In genomic region chr16:89711601-89712475, GRCh38 we compare ENCODE assay signal across 8 cellular contexts. TPM values are rescaled to one million over a fixed set of nuclear protein-coding genes. Genes with fewer than 3 reads are reported as not detected.
A peak's percentile ranks its signal among the peaks of the same experiment; 100 is the strongest.
DNase-seq lines count a peak whose midpoint lies in the region; ATAC-seq and TF ChIP-seq lines count a peak whose summit lies in the region.

No MANE protein-coding gene starts in this region.

- peak overlapping the region in 1 of 9 donors; percentile 29 for H3K27ac Mint-ChIP-seq in naive thymus-derived CD4-positive, alpha-beta T cell

- peak overlapping the region in 9 of 10 donors; percentile 42 to 78 (median 70) for H3K4me3 Mint-ChIP-seq in naive thymus-derived CD4-positive, alpha-beta T cell

- H3K4me1 ChIP-seq in effector memory CD4-positive, alpha-beta T cell (ENCODE audit: control insufficient read depth, insufficient read depth, low read length, poor library complexity, severe bottlenecking): peaks cover 11% of the 10 kb centered on the region
- peaks cover 0 to 7% of the 10 kb centered on the region in 2 donors for H3K4me1 ChIP-seq in naive thymus-derived CD4-positive, alpha-beta T cell (ENCODE audit: control insufficient read depth in 2 of 2, insufficient read depth in 2 of 2, low read length in 2 of 2)
- peaks cover 9 to 16% (median 12%) of the 10 kb centered on the region in 4 donors for H3K4me1 ChIP-seq in upper lobe of left lung

- no peaks in the 10 kb centered on the region for H3K9me3 ChIP-seq in effector memory CD4-positive, alpha-beta T cell (ENCODE audit: control insufficient read depth, low read length)
- no peaks in the 10 kb centered on the region for H3K9me3 ChIP-seq in naive thymus-derived CD4-positive, alpha-beta T cell (ENCODE audit: control insufficient read depth in 2 of 3, low read length in 3 of 3)
- H3K9me3 ChIP-seq in upper lobe of left lung: no peaks in the 10 kb centered on the region

- intact Hi-C loops in naive thymus-derived CD4-positive, alpha-beta T cell (cut with micrococcal nuclease): loop anchor here (1.0 kb wide), 2 partner anchors 9 to 10 kb away; partner anchors contain the start of gene ZNF276 (in 2 of the 2)

- TF ChIP-seq CTCF in upper lobe of left lung (IDR thresholded peaks at IDR 0.05): no peak

- H3K4me1 Mint-ChIP-seq in naive thymus-derived CD4-positive, alpha-beta T cell: peaks cover 0 to 7% (median 3%) of the 10 kb centered on the region in 7 donors

- 6 to 13% methylated on average over 6 to 26 of the region's 60 CpGs for WGBS in upper lobe of left lung, 2 donors

- H3K27me3 Mint-ChIP-seq in naive thymus-derived CD4-positive, alpha-beta T cell: no peaks in the 10 kb centered on the region

- no peaks in the 10 kb centered on the region for H3K9me3 Mint-ChIP-seq in naive thymus-derived CD4-positive, alpha-beta T cell

- DNase-seq in SIG-M5 treated with dmso at 0.1 percent for 504 hours (lab: John Stamatoyannopoulos, UW; ENCODE audit: unreplicated experiment): peak; percentile 60
- DNase-seq in SIG-M5 (lab: John Stamatoyannopoulos, UW): no peak
- DNase-seq in NCI-H1048 (lab: John Stamatoyannopoulos, UW): peak; percentile 17
- DNase-seq in activated CD4-positive, alpha-beta T cell treated with anti-CD3 and anti-CD28 coated beads, Interleukin-2, amount 50 U/mL, for 1 hour: peak; percentile 73
- peak; percentile 47 to 65 (median 61) for DNase-seq in effector memory CD4-positive, alpha-beta T cell
- peak; percentile 48 to 86 (median 62) for DNase-seq in naive thymus-derived CD4-positive, alpha-beta T cell
- DNase-seq in upper lobe of left lung: peak; percentile 40 to 91

- no peak for TF ChIP-seq EP300 in upper lobe of left lung (IDR thresholded peaks at IDR 0.05)

- H3K4me3 ChIP-seq in effector memory CD4-positive, alpha-beta T cell (ENCODE audit: insufficient read depth, low read depth, low read length, poor library complexity, severe bottlenecking): peak overlapping the region; percentile 55
- H3K4me3 ChIP-seq in naive thymus-derived CD4-positive, alpha-beta T cell (ENCODE audit: low read length): peak overlapping the region; percentile 47
- peak overlapping the region in 3 of 4 donors; percentile 32 to 49 (median 37) for H3K4me3 ChIP-seq in upper lobe of left lung

- CTCF ChIA-PET in naive thymus-derived CD4-positive, alpha-beta T cell (lab: Charles Lee): no interaction called here

- H3K27me3 ChIP-seq in effector memory CD4-positive, alpha-beta T cell (replicated peaks; ENCODE audit: control insufficient read depth, insufficient read depth, low read length, poor library complexity, severe bottlenecking): no peaks in the 10 kb centered on the region
- H3K27me3 ChIP-seq in naive thymus-derived CD4-positive, alpha-beta T cell (ENCODE audit: control insufficient read depth in 2 of 2, insufficient read depth in 2 of 2, low read length in 2 of 2): no peaks in the 10 kb centered on the region
- peaks cover 0 to 7% (median 1%) of the 10 kb centered on the region in 4 donors for H3K27me3 ChIP-seq in upper lobe of left lung

- no peak for TF ChIP-seq POLR2A in upper lobe of left lung (IDR thresholded peaks at IDR 0.05)

- no peak overlapping the region for H3K27ac ChIP-seq in effector memory CD4-positive, alpha-beta T cell (ENCODE audit: insufficient read depth, low read length, poor library complexity, severe bottlenecking)
- H3K27ac ChIP-seq in naive thymus-derived CD4-positive, alpha-beta T cell (ENCODE audit: low read depth, low read length): peak overlapping the region; percentile 58
- H3K27ac ChIP-seq in upper lobe of left lung: no peak overlapping the region

- peaks cover 0 to 5% (median 0%) of the 10 kb centered on the region in 5 donors for H3K36me3 Mint-ChIP-seq in naive thymus-derived CD4-positive, alpha-beta T cell

- no peaks in the 10 kb centered on the region for H3K36me3 ChIP-seq in effector memory CD4-positive, alpha-beta T cell (ENCODE audit: control insufficient read depth, insufficient read depth, low read length)
- H3K36me3 ChIP-seq in naive thymus-derived CD4-positive, alpha-beta T cell (ENCODE audit: control insufficient read depth in 2 of 3, insufficient read depth in 3 of 3, low read length in 3 of 3): peaks cover 0 to 4% (median 0%) of the 10 kb centered on the region in 3 experiments
- peaks cover 0 to 8% (median 0%) of the 10 kb centered on the region in 4 donors for H3K36me3 ChIP-seq in upper lobe of left lung

- POLR2A ChIA-PET in naive thymus-derived CD4-positive, alpha-beta T cell (lab: Charles Lee): interaction anchor here (1.0 to 4.0 kb wide), 4 partner anchors 9 to 26 kb away, joined by 3 to 22 read pairs (median 6); partner anchors contain the start of gene VPS9D1

- ATAC-seq in naive thymus-derived CD4-positive, alpha-beta T cell: peak; percentile 96
- ATAC-seq in upper lobe of left lung (ENCODE audit: low FRiP score in 2 of 2) (peak; percentile 56 to 76), HG02840 (IDR thresholded peaks at IDR 0.05; ENCODE audit: low FRiP score, unreplicated experiment) (no peak)

RNA-seq across cellular contexts. Expression of gene VPS9D1, which starts 8.9 kb away (rescaled TPM):
- 10 to 100 TPM; 11.2 to 28.9 (median 13.3) TPM for total RNA-seq in naive thymus-derived CD4-positive, alpha-beta T cell
- polyA plus RNA-seq in naive thymus-derived CD4-positive, alpha-beta T cell: 1 to 10 TPM in 1 of 2 donors, under 1 TPM in 1; 0.93 to 1.5 TPM
- 10 to 100 TPM in 5 of 6 donors, 1 to 10 TPM in 1; 7.4 to 45.1 (median 20.2) TPM for total RNA-seq in upper lobe of left lung

RNA-seq across cellular contexts. Expression of gene ZNF276, which starts 9.5 kb away (rescaled TPM):
- total RNA-seq in naive thymus-derived CD4-positive, alpha-beta T cell: 100 to 1,000 TPM in 4 of 5 experiments, 10 to 100 TPM in 1; 75.4 to 160 (median 137) TPM
- polyA plus RNA-seq in naive thymus-derived CD4-positive, alpha-beta T cell: 10 to 100 TPM; 17.0 to 65.1 TPM
- total RNA-seq in upper lobe of left lung: 100 to 1,000 TPM in 1 of 6 donors, 10 to 100 TPM in 5; 28.6 to 172 (median 39.0) TPM

RNA-seq across cellular contexts. Expression of gene SPATA2L, which starts 10.3 kb away (rescaled TPM):
- 10 to 100 TPM in 3 of 5 experiments, 1 to 10 TPM in 2; 8.4 to 32.2 (median 12.0) TPM for total RNA-seq in naive thymus-derived CD4-positive, alpha-beta T cell
- 10 to 100 TPM in 1 of 2 donors, 1 to 10 TPM in 1; 7.0 to 12.4 TPM for polyA plus RNA-seq in naive thymus-derived CD4-positive, alpha-beta T cell
- total RNA-seq in upper lobe of left lung: 10 to 100 TPM; 11.5 to 49.3 (median 26.5) TPM

RNA-seq across cellular contexts. Expression of gene CDK10, which starts 25.3 kb away (rescaled TPM):
- total RNA-seq in naive thymus-derived CD4-positive, alpha-beta T cell: 100 to 1,000 TPM in 3 of 5 experiments, 10 to 100 TPM in 2; 91.5 to 150 (median 102) TPM
- 10 to 100 TPM; 32.8 to 68.4 TPM for polyA plus RNA-seq in naive thymus-derived CD4-positive, alpha-beta T cell
- total RNA-seq in upper lobe of left lung: 100 to 1,000 TPM in 2 of 6 donors, 10 to 100 TPM in 4; 38.4 to 197 (median 85.3) TPM

RNA-seq across cellular contexts. Expression of gene SPATA33, which starts 54.2 kb away (rescaled TPM):
- 10 to 100 TPM in 2 of 5 experiments, 1 to 10 TPM in 3; 6.4 to 17.0 (median 7.9) TPM for total RNA-seq in naive thymus-derived CD4-positive, alpha-beta T cell
- 1 to 10 TPM; 2.4 to 2.6 TPM for polyA plus RNA-seq in naive thymus-derived CD4-positive, alpha-beta T cell
- 10 to 100 TPM in 3 of 6 donors, 1 to 10 TPM in 3; 5.8 to 22.0 (median 8.8) TPM for total RNA-seq in upper lobe of left lung
